ENCODE assay signal across 8 cellular contexts in genomic region chr17:40344321-40345160, GRCh38.
DNase-seq lines count a peak whose midpoint lies in the region; ATAC-seq and TF ChIP-seq lines count a peak whose summit lies in the region.

No MANE protein-coding gene starts in this region.

- H3K9me3 Mint-ChIP-seq in stimulated activated naive CD8-positive, alpha-beta T cell treated with anti-CD3 and anti-CD28 coated beads, Interleukin-15, Interleukin-2, amounts not matched to agents 100 ng/mL and 50 ng/mL, for 24 hours, result no peaks in the 10 kb centered on the region

- no peak for ATAC-seq in stimulated activated naive CD8-positive, alpha-beta T cell treated with anti-CD3 and anti-CD28 coated beads, Interleukin-15, Interleukin-2, amounts not matched to agents 100 U/mL and 50 U/mL, for 24 hours
- no peak for ATAC-seq in HG03571 (IDR thresholded peaks at IDR 0.05; ENCODE audit: unreplicated experiment)
- ATAC-seq in HG02571 (IDR thresholded peaks at IDR 0.05; ENCODE audit: unreplicated experiment), result no peak

- H3K27me3 Mint-ChIP-seq in stimulated activated naive CD8-positive, alpha-beta T cell treated with anti-CD3 and anti-CD28 coated beads, Interleukin-15, Interleukin-2, amounts not matched to agents 100 ng/mL and 50 ng/mL, for 24 hours, result no peaks in the 10 kb centered on the region

- H3K4me3 ChIP-seq in coronary artery, result peak overlapping the region; percentile 98
- peak overlapping the region; percentile 51 to 83 for H3K4me3 ChIP-seq in muscle layer of colon (ENCODE audit: low read depth in 1 of 2, low read length in 2 of 2)

- peaks cover 81% of the 10 kb centered on the region for H3K4me1 ChIP-seq in muscle layer of colon (ENCODE audit: insufficient read depth, low read length)

- H3K27ac Mint-ChIP-seq in stimulated activated naive CD8-positive, alpha-beta T cell treated with anti-CD3 and anti-CD28 coated beads, Interleukin-15, Interleukin-2, amounts not matched to agents 100 ng/mL and 50 ng/mL, for 24 hours, result peak overlapping the region; percentile 8

- H3K27me3 ChIP-seq in muscle layer of colon (ENCODE audit: control insufficient read depth in 1 of 2, insufficient read depth in 2 of 2, low read length in 2 of 2), result no peaks in the 10 kb centered on the region

- no peak for TF ChIP-seq CTCF in coronary artery (IDR thresholded peaks at IDR 0.05)

- H3K9me3 ChIP-seq in muscle layer of colon (ENCODE audit: low read length), result no peaks in the 10 kb centered on the region

- H3K36me3 Mint-ChIP-seq in stimulated activated naive CD8-positive, alpha-beta T cell treated with anti-CD3 and anti-CD28 coated beads, Interleukin-15, Interleukin-2, amounts not matched to agents 100 ng/mL and 50 ng/mL, for 24 hours (ENCODE audit: low read depth), result peaks cover 21% of the 10 kb centered on the region

- peak overlapping the region; percentile 57 for H3K4me3 Mint-ChIP-seq in stimulated activated naive CD8-positive, alpha-beta T cell treated with anti-CD3 and anti-CD28 coated beads, Interleukin-15, Interleukin-2, amounts not matched to agents 100 ng/mL and 50 ng/mL, for 24 hours

- H3K27ac ChIP-seq in coronary artery (peak overlapping the region; percentile 97 to 98), muscle layer of colon (ENCODE audit: low read depth, low read length) (peak overlapping the region; percentile 96)

- no peak overlapping the region for H3K9ac ChIP-seq in muscle layer of colon (ENCODE audit: low read length)

- DNase-seq in stimulated activated naive CD8-positive, alpha-beta T cell treated with anti-CD3 and anti-CD28 coated beads, Interleukin-15, Interleukin-2, amounts not matched to agents 100 U/mL and 50 U/mL, for 24 hours, result no peak
- DNase-seq in coronary artery (ENCODE audit: low spot score) (no peak), NCI-H345 treated with DMSO at 0.1 percent for 48 hours (lab: John Stamatoyannopoulos, UW; ENCODE audit: unreplicated experiment) (no peak), DMS153 (lab: John Stamatoyannopoulos, UW) (no peak)

- H3K36me3 ChIP-seq in muscle layer of colon (ENCODE audit: insufficient read depth, low read length), result peaks cover 12% of the 10 kb centered on the region

- H3K4me1 Mint-ChIP-seq in stimulated activated naive CD8-positive, alpha-beta T cell treated with anti-CD3 and anti-CD28 coated beads, Interleukin-15, Interleukin-2, amounts not matched to agents 100 ng/mL and 50 ng/mL, for 24 hours (ENCODE audit: low read depth), result peaks cover 85% of the 10 kb centered on the region
